Comparison of ENCODE assay signal across 8 cellular contexts in the genomic region with DNA sequence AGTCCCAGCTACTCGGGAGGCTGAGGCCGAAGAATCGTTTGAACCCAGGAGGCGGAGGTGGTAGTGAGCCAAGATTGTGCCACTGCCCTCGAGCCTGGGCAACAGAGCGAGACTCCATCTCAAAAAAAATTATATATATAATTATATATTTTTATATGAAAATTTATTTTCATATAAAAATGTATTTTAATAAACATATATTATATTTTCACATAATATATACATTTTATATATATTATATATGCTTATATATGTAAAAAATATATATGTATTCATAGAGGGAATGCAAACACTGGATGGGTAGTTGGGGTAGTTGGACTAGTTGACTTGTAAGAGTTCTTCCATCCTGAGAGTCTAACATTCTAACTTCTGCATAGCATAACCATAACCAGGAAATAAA. TPM values are rescaled to one million over a fixed set of nuclear protein-coding genes. Genes with fewer than 3 reads are reported as not detected.
"Had no signal": no experiment of that assay in that cellular context is flagged by ENCODE, and none has a peak within 500 bp of the region (broad histone marks: within the 10 kb centered on the region; RNA-seq: fewer than 3 reads in every experiment).

No MANE protein-coding gene starts in this region.

- H3K4me3 Mint-ChIP-seq: IgD-negative memory B cell had no signal

- H3K4me3 ChIP-seq: K562 had no signal

- H3K27ac Mint-ChIP-seq: IgD-negative memory B cell had no signal

- H3K36me3 Mint-ChIP-seq: IgD-negative memory B cell had no signal

- ATAC-seq: HepG2, K562 had no signal

- DNase-seq: IMR-90, KBM-7, KG1 had no signal

RNA-seq across cellular contexts. Expression of gene DEUP1, which starts 20.3 kb away (rescaled TPM):
- total RNA-seq: HepG2, HT-29, HT1080, IMR-90 had no signal
